1 cellular context compared by ENCODE assay signal in the genomic region with DNA sequence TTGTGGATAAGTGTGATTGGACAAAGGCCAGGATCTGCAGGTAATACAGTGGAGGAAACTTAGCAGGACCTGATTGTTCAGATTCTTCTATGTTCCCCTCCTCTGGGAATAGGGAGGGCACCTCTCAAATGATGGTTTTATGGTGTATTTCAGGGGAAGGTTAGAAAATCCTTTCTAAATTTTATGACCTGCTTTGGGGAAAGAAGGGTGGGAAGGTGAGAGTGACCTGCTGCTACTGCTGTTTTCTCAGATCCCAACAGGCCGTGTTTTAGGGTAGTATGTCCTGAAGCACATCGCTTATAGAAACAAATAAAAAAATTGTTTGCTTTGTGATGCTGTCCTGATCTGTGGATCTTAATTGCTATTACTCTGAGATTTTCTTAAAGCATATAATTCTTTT.
TF ChIP-seq lines count a peak whose summit lies in the region.

No MANE protein-coding gene starts in this region.

TF ChIP-seq in GM23338, 12 proteins besides CTCF, POLR2A, EP300 and RAD21 (continued from another document):
- TF ChIP-seq JUNB (IDR thresholded peaks at IDR 0.05; ENCODE audit: unreplicated experiment) (no peak), CREB1 (CRISPR knock-in tag; IDR thresholded peaks at IDR 0.05; ENCODE audit: low read depth) (no peak)
